34 cellular contexts compared by ENCODE assay signal in the genomic region with DNA sequence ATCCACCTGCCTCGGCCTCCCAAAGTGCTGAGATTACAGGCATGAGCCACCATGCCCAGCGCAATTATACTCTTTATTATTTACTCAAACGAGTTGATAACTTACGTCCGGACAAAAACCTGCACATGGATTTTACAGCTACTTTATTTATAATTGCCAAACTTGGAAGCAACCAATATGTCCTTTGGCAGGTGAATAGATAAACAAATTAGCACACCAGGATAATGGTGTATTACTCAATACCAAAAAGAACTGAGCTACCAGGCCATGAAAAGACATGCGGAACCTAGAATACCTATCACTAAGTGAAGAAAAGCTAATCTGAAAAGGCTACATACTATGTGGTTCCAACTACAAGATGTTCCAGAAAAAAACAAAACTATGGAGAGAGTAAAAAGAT.
"Had no signal": no experiment of that assay in that cellular context is flagged by ENCODE, and none has a peak within 500 bp of the region (broad histone marks: within the 10 kb centered on the region; RNA-seq: fewer than 3 reads in every experiment).

No MANE protein-coding gene starts in this region.

- DNase-seq: activated CD4-positive, alpha-beta memory T cell treated with anti-CD3 and anti-CD28 coated beads for 36 hours; activated CD4-positive, alpha-beta T cell treated with anti-CD3 and anti-CD28 coated beads for 1 hour; activated CD4-positive, alpha-beta T cell treated with anti-CD3 and anti-CD28 coated beads for 36 hours; activated CD4-positive, alpha-beta T cell treated with anti-CD3 and anti-CD28 coated beads, Interleukin-2, amount 10 ng/mL, durations not matched to agents 24 days and 14 days; activated CD4-positive, CD25-positive, alpha-beta regulatory T cell; activated CD8-positive, alpha-beta memory T cell treated with anti-CD3 and anti-CD28 coated beads, Interleukin-2, amount 50 U/mL, for 4 hours; activated CD8-positive, alpha-beta T cell treated with anti-CD3 and anti-CD28 coated beads for 36 hours; activated effector memory CD4-positive, alpha-beta T cell treated with anti-CD3 and anti-CD28 coated beads, Interleukin-2, amount 50 U/mL, for 16 hours; activated gamma-delta T cell treated with Interleukin-2 at 50 U/mL for 16 hours; activated naive CD4-positive, alpha-beta T cell; activated naive CD4-positive, alpha-beta T cell treated with anti-CD3 and anti-CD28 coated beads for 36 hours; activated naive CD4-positive, alpha-beta T cell treated with anti-CD3 and anti-CD28 coated beads, Interleukin-2, amount 50 U/mL, for 16 hours; activated naive CD8-positive, alpha-beta T cell treated with anti-CD3 and anti-CD28 coated beads for 36 hours; activated T-cell treated with anti-CD3 and anti-CD28 coated beads for 4 hours; activated T-cell treated with anti-CD3 and anti-CD28 coated beads, Interleukin-2, amount 50 U/mL, for 1 hour; activated T-cell treated with anti-CD3 and anti-CD28 coated beads, Interleukin-2, amount 50 U/mL, for 4 hours; activated T-cell treated with anti-CD3 and anti-CD28 coated beads, Interleukin-2, amount 50 U/mL, for 72 hours; adrenal gland; amniotic stem cell; aorta; body of pancreas; brain microvascular endothelial cell; central memory CD4-positive, alpha-beta T cell; T-helper 1 cell; T-helper 2 cell; T-helper 9 cell had no signal

- H3K27me3 Mint-ChIP-seq: activated CD4-positive, alpha-beta memory T cell treated with anti-CD3 and anti-CD28 coated beads for 36 hours; activated CD4-positive, alpha-beta T cell treated with anti-CD3 and anti-CD28 coated beads for 36 hours; activated CD4-positive, alpha-beta T cell treated with anti-CD3 and anti-CD28 coated beads, Interleukin-2, amount 10 ng/mL, durations not matched to agents 24 days and 14 days; activated CD8-positive, alpha-beta T cell treated with anti-CD3 and anti-CD28 coated beads for 36 hours; activated naive CD8-positive, alpha-beta T cell treated with anti-CD3 and anti-CD28 coated beads for 36 hours; activated T-helper 17 cell treated with anti-CD3 and anti-CD28 coated beads, Interleukin-2, amount 50 U/mL, for 72 hours had no signal

- H3K4me3 ChIP-seq: adrenal gland, body of pancreas, breast epithelium had no signal

- H3K27ac ChIP-seq: adrenal gland, body of pancreas, brain microvascular endothelial cell, breast epithelium, VCaP had no signal

- H3K27ac Mint-ChIP-seq: activated CD4-positive, alpha-beta memory T cell treated with anti-CD3 and anti-CD28 coated beads for 36 hours; activated CD4-positive, alpha-beta T cell treated with anti-CD3 and anti-CD28 coated beads for 36 hours; activated CD4-positive, alpha-beta T cell treated with anti-CD3 and anti-CD28 coated beads, Interleukin-2, amount 10 ng/mL, durations not matched to agents 24 days and 14 days; activated CD8-positive, alpha-beta T cell treated with anti-CD3 and anti-CD28 coated beads for 36 hours; activated naive CD4-positive, alpha-beta T cell treated with anti-CD3 and anti-CD28 coated beads for 36 hours; activated naive CD8-positive, alpha-beta T cell treated with anti-CD3 and anti-CD28 coated beads for 36 hours; activated T-cell treated with anti-CD3 and anti-CD28 coated beads, Interleukin-2, amount 50 U/mL, for 72 hours; activated T-helper 1 cell treated with anti-CD3 and anti-CD28 coated beads, Interleukin-12 subunit alpha, Interleukin-12 subunit beta, Interleukin-2, Interleukin-4 antibody, amounts not matched to agents 30 ng/mL and 10 ng/mL and 1 ng/mL, durations not matched to agents 14 hours and 24 hours and 36 hours; activated T-helper 17 cell treated with anti-CD3 and anti-CD28 coated beads, Interleukin-2, amount 50 U/mL, for 72 hours; T-helper 1 cell treated with Interleukin-12 subunit alpha and Interleukin-12 subunit beta and Interleukin-4 antibody, amounts not matched to agents 30 μg/mL and 1 μg/mL, for 36 hours; T-helper 2 cell treated with Interferon-gamma antibody and Interleukin-4, amounts not matched to agents 5 μg/mL and 100 μg/mL, for 36 hours had no signal

- H3K9me3 Mint-ChIP-seq: activated CD4-positive, alpha-beta memory T cell treated with anti-CD3 and anti-CD28 coated beads for 36 hours; activated CD4-positive, alpha-beta T cell treated with anti-CD3 and anti-CD28 coated beads, Interleukin-2, amount 10 ng/mL, durations not matched to agents 24 days and 14 days; activated CD8-positive, alpha-beta T cell treated with anti-CD3 and anti-CD28 coated beads for 36 hours; activated naive CD4-positive, alpha-beta T cell treated with anti-CD3 and anti-CD28 coated beads for 36 hours; activated naive CD4-positive, alpha-beta T cell treated with anti-CD3 and anti-CD28 coated beads, Interleukin-2, amount 50 U/mL, for 72 hours; activated naive CD8-positive, alpha-beta T cell treated with anti-CD3 and anti-CD28 coated beads for 36 hours; activated T-cell treated with anti-CD3 and anti-CD28 coated beads, Interleukin-2, amount 50 U/mL, for 4 hours; activated T-cell treated with anti-CD3 and anti-CD28 coated beads, Interleukin-2, amount 50 U/mL, for 72 hours; activated T-helper 1 cell treated with anti-CD3 and anti-CD28 coated beads, Interleukin-12 subunit alpha, Interleukin-12 subunit beta, Interleukin-2, Interleukin-4 antibody, amounts not matched to agents 30 ng/mL and 10 ng/mL and 1 ng/mL, durations not matched to agents 14 hours and 24 hours and 36 hours; activated T-helper 17 cell treated with anti-CD3 and anti-CD28 coated beads, Interleukin-2, amount 50 U/mL, for 72 hours; T-helper 1 cell treated with Interleukin-12 subunit alpha and Interleukin-12 subunit beta and Interleukin-4 antibody, amounts not matched to agents 30 μg/mL and 1 μg/mL, for 36 hours; T-helper 2 cell treated with Interferon-gamma antibody and Interleukin-4, amounts not matched to agents 5 μg/mL and 100 μg/mL, for 36 hours had no signal

- H3K4me3 Mint-ChIP-seq: activated CD4-positive, alpha-beta memory T cell treated with anti-CD3 and anti-CD28 coated beads for 36 hours; activated CD4-positive, alpha-beta T cell treated with anti-CD3 and anti-CD28 coated beads for 36 hours; activated CD4-positive, alpha-beta T cell treated with anti-CD3 and anti-CD28 coated beads, Interleukin-2, amount 10 ng/mL, durations not matched to agents 24 days and 14 days; activated CD8-positive, alpha-beta T cell treated with anti-CD3 and anti-CD28 coated beads for 36 hours; activated naive CD4-positive, alpha-beta T cell treated with anti-CD3 and anti-CD28 coated beads for 36 hours; activated naive CD8-positive, alpha-beta T cell treated with anti-CD3 and anti-CD28 coated beads for 36 hours; activated T-cell treated with anti-CD3 and anti-CD28 coated beads, Interleukin-2, amount 50 U/mL, for 4 hours; activated T-cell treated with anti-CD3 and anti-CD28 coated beads, Interleukin-2, amount 50 U/mL, for 72 hours; activated T-helper 1 cell treated with anti-CD3 and anti-CD28 coated beads, Interleukin-12 subunit alpha, Interleukin-12 subunit beta, Interleukin-2, Interleukin-4 antibody, amounts not matched to agents 30 ng/mL and 10 ng/mL and 1 ng/mL, durations not matched to agents 14 hours and 24 hours and 36 hours; activated T-helper 17 cell treated with anti-CD3 and anti-CD28 coated beads, Interleukin-2, amount 50 U/mL, for 72 hours; T-helper 1 cell treated with Interleukin-12 subunit alpha and Interleukin-12 subunit beta and Interleukin-4 antibody, amounts not matched to agents 30 μg/mL and 1 μg/mL, for 36 hours; T-helper 2 cell treated with Interferon-gamma antibody and Interleukin-4, amounts not matched to agents 5 μg/mL and 100 μg/mL, for 36 hours had no signal

- H3K4me1 Mint-ChIP-seq: activated CD4-positive, alpha-beta T cell treated with anti-CD3 and anti-CD28 coated beads for 36 hours; activated CD4-positive, alpha-beta T cell treated with anti-CD3 and anti-CD28 coated beads, Interleukin-2, amount 10 ng/mL, durations not matched to agents 24 days and 14 days had no signal

- ATAC-seq: activated CD4-positive, alpha-beta T cell treated with anti-CD3 and anti-CD28 coated beads for 36 hours; activated CD4-positive, CD25-positive, alpha-beta regulatory T cell treated with anti-CD3 and anti-CD28 coated beads, Interleukin-2, amount 50 U/mL, for 24 hours; activated CD8-positive, alpha-beta T cell treated with anti-CD3 and anti-CD28 coated beads for 36 hours; activated naive CD4-positive, alpha-beta T cell treated with anti-CD3 and anti-CD28 coated beads, Interleukin-2, amount 50 U/mL, for 72 hours; activated T-cell treated with anti-CD3 and anti-CD28 coated beads, Interleukin-2, amount 50 U/mL, for 4 hours; activated T-cell treated with anti-CD3 and anti-CD28 coated beads, Interleukin-2, amount 50 U/mL, for 72 hours; activated T-helper 17 cell treated with anti-CD3 and anti-CD28 coated beads, Interleukin-2, amount 50 U/mL, for 72 hours; body of pancreas had no signal
